11 cellular contexts compared by ENCODE assay signal in the genomic region with DNA sequence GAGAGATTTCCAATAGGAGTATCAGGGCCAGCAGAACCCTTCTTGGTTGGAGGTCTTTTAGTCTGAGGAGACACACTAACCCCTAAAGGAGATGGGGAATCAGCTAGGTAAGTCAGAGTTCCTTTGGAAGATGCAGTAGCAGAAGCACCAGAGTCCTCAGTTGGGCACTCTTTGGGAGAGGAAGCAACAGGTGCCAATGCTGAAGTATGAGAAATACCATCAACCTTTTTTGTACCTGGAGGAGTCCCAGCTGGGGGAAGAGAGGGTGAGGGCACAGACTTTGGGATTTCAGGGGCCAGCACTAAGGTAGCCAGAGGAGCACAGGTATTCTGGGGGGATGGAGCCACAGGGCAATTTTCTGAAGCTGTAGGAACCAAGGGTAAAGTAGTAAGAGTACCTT. TPM values are rescaled to one million over a fixed set of nuclear protein-coding genes. Genes with fewer than 3 reads are reported as not detected.
DNase-seq lines count a peak whose midpoint lies in the region; TF ChIP-seq lines count a peak whose summit lies in the region.
"Had no signal": no experiment of that assay in that cellular context is flagged by ENCODE, and none has a peak within 500 bp of the region (broad histone marks: within the 10 kb centered on the region; RNA-seq: fewer than 3 reads in every experiment).

No MANE protein-coding gene starts in this region.

- peaks cover 54% of the 10 kb centered on the region for H3K36me3 Mint-ChIP-seq in activated naive CD4-positive, alpha-beta T cell treated with anti-CD3 and anti-CD28 coated beads, Interleukin-2, amount 50 U/mL, for 24 hours
- H3K36me3 Mint-ChIP-seq in immature natural killer cell, result peaks cover 0 to 10% (median 10%) of the 10 kb centered on the region in 3 donors

- peak overlapping the region; percentile 91 for H3K27ac Mint-ChIP-seq in activated naive CD4-positive, alpha-beta T cell treated with anti-CD3 and anti-CD28 coated beads, Interleukin-2, amount 50 U/mL, for 24 hours
- peak overlapping the region; percentile 46 to 96 (median 74) for H3K27ac Mint-ChIP-seq in immature natural killer cell

- no peak for TF ChIP-seq CTCF in WERI-Rb-1 (IDR thresholded peaks at IDR 0.05; ENCODE audit: low read depth, low read length)

- no peaks in the 10 kb centered on the region for H3K27me3 ChIP-seq in WERI-Rb-1 (ENCODE audit: insufficient read depth, low read depth, severe bottlenecking)
- H3K27me3 ChIP-seq: BE2C, esophagus muscularis mucosa had no signal

- H3K4me3 ChIP-seq in SK-N-MC, result peak overlapping the region; percentile 29
- H3K4me3 ChIP-seq in WERI-Rb-1 (ENCODE audit: low read depth, low read length), result no peak overlapping the region
- H3K4me3 ChIP-seq: esophagus muscularis mucosa had no signal

- no peaks in the 10 kb centered on the region for H3K27me3 Mint-ChIP-seq in activated naive CD4-positive, alpha-beta T cell treated with anti-CD3 and anti-CD28 coated beads, Interleukin-2, amount 50 U/mL, for 24 hours
- peaks cover 0 to 2% (median 2%) of the 10 kb centered on the region in 3 donors for H3K27me3 Mint-ChIP-seq in immature natural killer cell (ENCODE audit: low read depth in 3 of 3)

- no peaks in the 10 kb centered on the region for H3K9me3 Mint-ChIP-seq in activated naive CD4-positive, alpha-beta T cell treated with anti-CD3 and anti-CD28 coated beads, Interleukin-2, amount 50 U/mL, for 24 hours
- H3K9me3 Mint-ChIP-seq in immature natural killer cell, result no peaks in the 10 kb centered on the region

- H3K36me3 ChIP-seq in SK-N-MC (ENCODE audit: insufficient read depth, low read length) (peaks cover 90% of the 10 kb centered on the region), WERI-Rb-1 (peaks cover 79% of the 10 kb centered on the region)

- peak overlapping the region; percentile 67 for H3K27ac ChIP-seq in SK-N-MC
- H3K27ac ChIP-seq in WERI-Rb-1, result no peak overlapping the region
- H3K27ac ChIP-seq: esophagus muscularis mucosa had no signal

- no peak for DNase-seq in activated naive CD4-positive, alpha-beta T cell treated with anti-CD3 and anti-CD28 coated beads, Interleukin-2, amount 50 U/mL, for 16 hours
- no peak for DNase-seq in SK-N-MC (ENCODE audit: low read depth, low spot score)
- no peak for DNase-seq in immature natural killer cell
- DNase-seq in ureter (ENCODE audit: low spot score), result peak; percentile 29
- no peak for DNase-seq in WERI-Rb-1
- DNase-seq in germinal center (ENCODE audit: low spot score), result no peak
- no peak for DNase-seq in DMS53 treated with DMSO at 0.1 percent for 48 hours (lab: John Stamatoyannopoulos, UW; ENCODE audit: unreplicated experiment)
- DNase-seq: BE2C, SHP77 had no signal

- peak overlapping the region; percentile 97 for H3K4me3 Mint-ChIP-seq in activated naive CD4-positive, alpha-beta T cell treated with anti-CD3 and anti-CD28 coated beads, Interleukin-2, amount 50 U/mL, for 24 hours
- no peak overlapping the region for H3K4me3 Mint-ChIP-seq in immature natural killer cell

- H3K4me1 Mint-ChIP-seq in activated naive CD4-positive, alpha-beta T cell treated with anti-CD3 and anti-CD28 coated beads, Interleukin-2, amount 50 U/mL, for 24 hours, result peaks cover 76% of the 10 kb centered on the region
- H3K4me1 Mint-ChIP-seq in immature natural killer cell, result peaks cover 81 to 87% of the 10 kb centered on the region in 2 donors

- H3K9me3 ChIP-seq in SK-N-MC (ENCODE audit: low read depth, low read length) (no peaks in the 10 kb centered on the region), WERI-Rb-1 (ENCODE audit: severe bottlenecking) (no peaks in the 10 kb centered on the region)
- H3K9me3 ChIP-seq: BE2C, esophagus muscularis mucosa had no signal

- H3K9ac ChIP-seq in SK-N-MC (ENCODE audit: insufficient read length), result no peak overlapping the region

RNA-seq across cellular contexts. Expression of a gene that starts 6.0 kb away (rescaled TPM):
- 100 to 1,000 TPM; 662 to 819 (median 747) TPM for polyA plus RNA-seq in immature natural killer cell
- total RNA-seq in ureter, result 1,021 TPM

RNA-seq across cellular contexts. Expression of a gene that starts 31.0 kb away (rescaled TPM):
- 100 to 1,000 TPM; 175 to 222 (median 180) TPM for polyA plus RNA-seq in immature natural killer cell
- 212 TPM for total RNA-seq in ureter

RNA-seq across cellular contexts. Expression of a gene that starts 33.1 kb away (rescaled TPM):
- polyA plus RNA-seq in immature natural killer cell, result 10 to 100 TPM; 24.6 to 31.7 (median 27.4) TPM
- total RNA-seq in ureter, result 4.6 TPM

RNA-seq across cellular contexts. Expression of a gene that starts 44.1 kb away (rescaled TPM):
- 1 to 10 TPM in 1 of 3 donors, not detected in 2; 1.1 TPM for polyA plus RNA-seq in immature natural killer cell
- 1.1 TPM for total RNA-seq in ureter
